In genomic region chr9:37582548-37583157, GRCh38 we compare ENCODE assay signal across 8 cellular contexts. TPM values are rescaled to one million over a fixed set of nuclear protein-coding genes. Genes with fewer than 3 reads are reported as not detected.
DNase-seq lines count a peak whose midpoint lies in the region; ATAC-seq and TF ChIP-seq lines count a peak whose summit lies in the region.

No MANE protein-coding gene starts in this region.

- H3K4me3 ChIP-seq in left ventricle myocardium inferior, result no peak overlapping the region

- TF ChIP-seq CTCF in left ventricle myocardium inferior (IDR thresholded peaks at IDR 0.05; ENCODE audit: borderline replicate concordance), result peak; percentile 80

- no peaks in the 10 kb centered on the region for H3K9me3 ChIP-seq in left ventricle myocardium inferior (replicated peaks)

- H3K4me1 ChIP-seq in left ventricle myocardium inferior, result no peaks in the 10 kb centered on the region

- POLR2A ChIA-PET in activated CD8-positive, alpha-beta T cell treated with anti-CD3 and anti-CD28 coated beads, Interleukin-2, amount 10 ng/mL, durations not matched to agents 7 days and 5 days (lab: Charles Lee), result interaction anchor here (1.2 kb wide), 1 partner anchor 10 kb away, joined by 8 read pairs; the partner anchor contains the start of gene TOMM5

- H3K36me3 Mint-ChIP-seq in activated CD8-positive, alpha-beta T cell treated with anti-CD3 and anti-CD28 coated beads, Interleukin-2, amount 10 ng/mL, durations not matched to agents 7 days and 5 days (ENCODE audit: low read depth), result peaks cover 47% of the 10 kb centered on the region
- H3K36me3 Mint-ChIP-seq in stimulated activated effector memory CD8-positive, alpha-beta T cell treated with anti-CD3 and anti-CD28 coated beads, Interleukin-12 subunit alpha, Interleukin-12 subunit beta, amount 100 ng/mL, for 72 hours, result peaks cover 83% of the 10 kb centered on the region

- intact Hi-C loops in left ventricle myocardium inferior (cut with micrococcal nuclease), result no loop called here

- peak; percentile 6 for DNase-seq in DMS153 (lab: John Stamatoyannopoulos, UW)
- no peak for DNase-seq in DMS153 treated with DMSO at 0.1 percent for 48 hours (lab: John Stamatoyannopoulos, UW; ENCODE audit: unreplicated experiment)
- peak; percentile 67 for DNase-seq in M059J (ENCODE audit: low read depth)
- no peak for DNase-seq in activated CD8-positive, alpha-beta T cell treated with anti-CD3 and anti-CD28 coated beads, Interleukin-2, amount 10 ng/mL, durations not matched to agents 7 days and 5 days
- no peak for DNase-seq in left ventricle myocardium inferior
- DNase-seq in stimulated activated effector memory CD8-positive, alpha-beta T cell treated with anti-CD3 and anti-CD28 coated beads, Interleukin-12 subunit alpha, Interleukin-12 subunit beta, amount 100 ng/mL, for 72 hours (ENCODE audit: low spot score in 2 of 2), result no peak
- DNase-seq in stimulated activated naive CD8-positive, alpha-beta T cell treated with anti-CD3 and anti-CD28 coated beads, Interleukin-15, Interleukin-2, amounts not matched to agents 100 U/mL and 50 U/mL, for 24 hours, result no peak

- no peak overlapping the region for H3K4me3 Mint-ChIP-seq in activated CD8-positive, alpha-beta T cell treated with anti-CD3 and anti-CD28 coated beads, Interleukin-2, amount 10 ng/mL, durations not matched to agents 7 days and 5 days
- H3K4me3 Mint-ChIP-seq in stimulated activated effector memory CD8-positive, alpha-beta T cell treated with anti-CD3 and anti-CD28 coated beads, Interleukin-12 subunit alpha, Interleukin-12 subunit beta, amount 100 ng/mL, for 72 hours, result no peak overlapping the region

- H3K27ac ChIP-seq in left ventricle myocardium inferior (replicated peaks), result no peak overlapping the region

- peaks cover 45% of the 10 kb centered on the region for H3K36me3 ChIP-seq in left ventricle myocardium inferior

- no peaks in the 10 kb centered on the region for H3K9me3 Mint-ChIP-seq in activated CD8-positive, alpha-beta T cell treated with anti-CD3 and anti-CD28 coated beads, Interleukin-2, amount 10 ng/mL, durations not matched to agents 7 days and 5 days (ENCODE audit: insufficient read depth)
- no peaks in the 10 kb centered on the region for H3K9me3 Mint-ChIP-seq in stimulated activated effector memory CD8-positive, alpha-beta T cell treated with anti-CD3 and anti-CD28 coated beads, Interleukin-12 subunit alpha, Interleukin-12 subunit beta, amount 100 ng/mL, for 72 hours

- ATAC-seq in activated CD8-positive, alpha-beta T cell treated with anti-CD3 and anti-CD28 coated beads, Interleukin-2, amount 10 ng/mL, durations not matched to agents 7 days and 5 days, result peak; percentile 39
- no peak for ATAC-seq in stimulated activated effector memory CD8-positive, alpha-beta T cell treated with anti-CD3 and anti-CD28 coated beads, Interleukin-12 subunit alpha, Interleukin-12 subunit beta, amount 100 ng/mL, for 72 hours
- ATAC-seq in GM19397 (IDR thresholded peaks at IDR 0.05; ENCODE audit: unreplicated experiment), result no peak
- ATAC-seq in stimulated activated naive CD8-positive, alpha-beta T cell treated with anti-CD3 and anti-CD28 coated beads, Interleukin-15, Interleukin-2, amounts not matched to agents 100 U/mL and 50 U/mL, for 24 hours, result no peak

- CTCF ChIA-PET in activated CD8-positive, alpha-beta T cell treated with anti-CD3 and anti-CD28 coated beads, Interleukin-2, amount 10 ng/mL, durations not matched to agents 7 days and 5 days (lab: Charles Lee), result interaction anchor here (0.6 to 3.8 kb wide), 6 partner anchors 8 to 311 kb away, joined by 3 to 18 read pairs (median 4); partner anchors contain the start of gene TOMM5

- no peaks in the 10 kb centered on the region for H3K4me1 Mint-ChIP-seq in activated CD8-positive, alpha-beta T cell treated with anti-CD3 and anti-CD28 coated beads, Interleukin-2, amount 10 ng/mL, durations not matched to agents 7 days and 5 days (ENCODE audit: low read depth)
- H3K4me1 Mint-ChIP-seq in stimulated activated effector memory CD8-positive, alpha-beta T cell treated with anti-CD3 and anti-CD28 coated beads, Interleukin-12 subunit alpha, Interleukin-12 subunit beta, amount 100 ng/mL, for 72 hours, result peaks cover 10% of the 10 kb centered on the region

- H3K27ac Mint-ChIP-seq in activated CD8-positive, alpha-beta T cell treated with anti-CD3 and anti-CD28 coated beads, Interleukin-2, amount 10 ng/mL, durations not matched to agents 7 days and 5 days, result no peak overlapping the region
- peak overlapping the region; percentile 7 for H3K27ac Mint-ChIP-seq in stimulated activated effector memory CD8-positive, alpha-beta T cell treated with anti-CD3 and anti-CD28 coated beads, Interleukin-12 subunit alpha, Interleukin-12 subunit beta, amount 100 ng/mL, for 72 hours

- H3K27me3 Mint-ChIP-seq in activated CD8-positive, alpha-beta T cell treated with anti-CD3 and anti-CD28 coated beads, Interleukin-2, amount 10 ng/mL, durations not matched to agents 7 days and 5 days (ENCODE audit: low read depth), result no peaks in the 10 kb centered on the region

- no peaks in the 10 kb centered on the region for H3K27me3 ChIP-seq in left ventricle myocardium inferior (ENCODE audit: low read depth)

RNA-seq across cellular contexts. Expression of gene FBXO10, which starts 6.5 kb away (rescaled TPM):
- total RNA-seq in M059J (2014; rRNA removed; shearing (Covaris generic)), result 6.2 and 8.4 TPM in 2 replicates
- 1 to 10 TPM; 2.0 to 2.3 TPM for total RNA-seq in activated CD8-positive, alpha-beta T cell treated with anti-CD3 and anti-CD28 coated beads, Interleukin-2, amount 10 ng/mL, durations not matched to agents 7 days and 5 days
- total RNA-seq in left ventricle myocardium inferior, result 6.7 TPM

RNA-seq across cellular contexts. Expression of gene TOMM5, which starts 9.7 kb away (rescaled TPM):
- total RNA-seq in M059J (2014; rRNA removed; shearing (Covaris generic)), result 307 and 320 TPM in 2 replicates
- total RNA-seq in activated CD8-positive, alpha-beta T cell treated with anti-CD3 and anti-CD28 coated beads, Interleukin-2, amount 10 ng/mL, durations not matched to agents 7 days and 5 days, result 100 to 1,000 TPM; 110 to 112 TPM
- 56.4 TPM for total RNA-seq in left ventricle myocardium inferior

Comparison
In these comparisons a context has a peak if more than half of its experiments do, and no peak if none do; other contexts are left out.
1. DNase-seq: peak in DMS153 (single experiment) and M059J (single experiment); none in DMS153 treated with DMSO at 0.1 percent for 48 hours (single experiment), activated CD8-positive, alpha-beta T cell treated with anti-CD3 and anti-CD28 coated beads, Interleukin-2, amount 10 ng/mL, durations not matched to agents 7 days and 5 days (single experiment), left ventricle myocardium inferior (single experiment), stimulated activated effector memory CD8-positive, alpha-beta T cell treated with anti-CD3 and anti-CD28 coated beads, Interleukin-12 subunit alpha, Interleukin-12 subunit beta, amount 100 ng/mL, for 72 hours (0 of 2) and stimulated activated naive CD8-positive, alpha-beta T cell treated with anti-CD3 and anti-CD28 coated beads, Interleukin-15, Interleukin-2, amounts not matched to agents 100 U/mL and 50 U/mL, for 24 hours (single experiment).